Comparison of ENCODE assay signal across 13 cellular contexts in genomic region chr22:42617155-42617983, GRCh38. TPM values are rescaled to one million over a fixed set of nuclear protein-coding genes. Genes with fewer than 3 reads are reported as not detected.
DNase-seq lines count a peak whose midpoint lies in the region; TF ChIP-seq lines count a peak whose summit lies in the region.
"Had no signal": no experiment of that assay in that cellular context is flagged by ENCODE, and none has a peak within 500 bp of the region (broad histone marks: within the 10 kb centered on the region; RNA-seq: fewer than 3 reads in every experiment).

No MANE protein-coding gene starts in this region.

- no peak overlapping the region for H2BK15ac ChIP-seq in H9 (ENCODE audit: low read depth, low read length)

- POLR2A ChIA-PET in OCI-LY7 (lab: Charles Lee): interaction anchor here (0.7 kb wide), 1 partner anchor 8 kb away, joined by 3 read pairs; no protein-coding TSS in a partner anchor

- peaks cover 5% of the 10 kb centered on the region for H3K23me2 ChIP-seq in H9 (ENCODE audit: insufficient read length, low read depth, low read length, poor library complexity, severe bottlenecking)

- no peaks in the 10 kb centered on the region for H3K27me3 ChIP-seq in BLaER1 treated with 17β-estradiol and CSF1 and Interleukin-3, amounts not matched to agents 10 nM and 100 nM
- H3K27me3 ChIP-seq in H9 (ENCODE audit: insufficient read depth, low read length): no peaks in the 10 kb centered on the region
- H3K27me3 ChIP-seq in neural progenitor cell: no peaks in the 10 kb centered on the region
- H3K27me3 ChIP-seq: tibial nerve had no signal

- H3K79me2 ChIP-seq in H9 (ENCODE audit: insufficient read depth, low read length) (peaks cover 13% of the 10 kb centered on the region), neural progenitor cell (ENCODE audit: low read depth) (peaks cover 21% of the 10 kb centered on the region), OCI-LY7 (ENCODE audit: insufficient read depth, low read depth, low read length) (peaks cover 20% of the 10 kb centered on the region)

- no CpG with 5 or more reads among the region's 20 CpGs for WGBS in H9 (ENCODE audit: extremely low coverage, insufficient read length, low lambda C conversion rate)

- peaks cover 48 to 70% (median 52%) of the 10 kb centered on the region in 10 experiments for H3K4me1 ChIP-seq in BLaER1 treated with 17β-estradiol and CSF1 and Interleukin-3, amounts not matched to agents 10 nM and 100 nM
- peaks cover 3% of the 10 kb centered on the region; the same call in 1 of the 2 replicates for H3K4me1 ChIP-seq in H9 (ENCODE audit: insufficient read depth, low read length)
- peaks cover 13% of the 10 kb centered on the region for H3K4me1 ChIP-seq in neural progenitor cell
- H3K4me1 ChIP-seq in OCI-LY7 (ENCODE audit: insufficient read depth, low read length, poor library complexity, severe bottlenecking): peaks cover 32% of the 10 kb centered on the region

- H3K9me2 ChIP-seq in OCI-LY7 (ENCODE audit: insufficient read depth, low read length): no peaks in the 10 kb centered on the region

- H3K36me3 Mint-ChIP-seq in H9 (ENCODE audit: insufficient read depth in 1 of 3, low read depth in 3 of 3): peaks cover 3 to 24% (median 11%) of the 10 kb centered on the region in 3 experiments; a peak in 5 of 7 replicates
- peaks cover 10% of the 10 kb centered on the region for H3K36me3 Mint-ChIP-seq in brain
- H3K36me3 Mint-ChIP-seq in neural progenitor cell: peaks cover 11% of the 10 kb centered on the region
- no peaks in the 10 kb centered on the region for H3K36me3 Mint-ChIP-seq in glutamatergic neuron (ENCODE audit: unreplicated experiment)

- H3T11ph ChIP-seq in H9 (ENCODE audit: low read length): no peak overlapping the region

- H3K4me2 ChIP-seq in BLaER1 treated with 17β-estradiol and CSF1 and Interleukin-3, amounts not matched to agents 10 nM and 100 nM: peak overlapping the region; percentile 18 to 97 (median 88); a peak in 17 of 22 replicates
- H3K4me2 ChIP-seq in H9 (ENCODE audit: insufficient read depth, insufficient read length, low read length) (no peak overlapping the region), neural progenitor cell (no peak overlapping the region), OCI-LY7 (ENCODE audit: low read length) (no peak overlapping the region)

- peaks cover 10 to 33% (median 20%) of the 10 kb centered on the region in 11 experiments; a peak in 21 of 22 replicates for H3K36me3 ChIP-seq in BLaER1 treated with 17β-estradiol and CSF1 and Interleukin-3, amounts not matched to agents 10 nM and 100 nM
- H3K36me3 ChIP-seq in neural progenitor cell (no peaks in the 10 kb centered on the region), OCI-LY7 (ENCODE audit: insufficient read depth, low read length) (peaks cover 17% of the 10 kb centered on the region; the same call in 1 of the 2 replicates)

- no peak overlapping the region for H3K14ac ChIP-seq in H9 (ENCODE audit: insufficient read depth, low read length)

- H3K27me3 Mint-ChIP-seq in H9 (ENCODE audit: low read depth) (peaks cover 2% of the 10 kb centered on the region), brain (peaks cover 4% of the 10 kb centered on the region), neural progenitor cell (ENCODE audit: insufficient read depth, low read depth) (peaks cover 9% of the 10 kb centered on the region), glutamatergic neuron (ENCODE audit: unreplicated experiment) (peaks cover 21% of the 10 kb centered on the region)

- H3K9ac ChIP-seq in BLaER1 treated with 17β-estradiol and CSF1 and Interleukin-3, amounts not matched to agents 10 nM and 100 nM: peak overlapping the region in 5 of 11 experiments; percentile 1 to 43 (median 5); a peak in 5 of 22 replicates
- H3K9ac ChIP-seq in H9 (ENCODE audit: extremely low read depth, insufficient read length, low read length) (no peak overlapping the region), neural progenitor cell (no peak overlapping the region)

- intact Hi-C loops in OCI-LY7 (cut with micrococcal nuclease; ENCODE audit: unreplicated experiment): loop anchor here (10.0 kb wide), 1 partner anchor 1173 kb away; the partner anchor contains the start of gene TOB2

- no peak for TF ChIP-seq CTCF in H9 (conservative IDR thresholded peaks at IDR 0.05)
- TF ChIP-seq CTCF in brain (conservative IDR thresholded peaks at IDR 0.05): no peak
- no peak for TF ChIP-seq CTCF in neural progenitor cell (IDR thresholded peaks at IDR 0.05)
- no peak for TF ChIP-seq CTCF in OCI-LY7 (conservative IDR thresholded peaks at IDR 0.05; ENCODE audit: low read length)
- no peak for TF ChIP-seq CTCF in glutamatergic neuron (IDR thresholded peaks at IDR 0.05; ENCODE audit: partially characterized antibody, unreplicated experiment)

- no peak overlapping the region for H2BK120ac ChIP-seq in H9 (ENCODE audit: low read depth, low read length, poor library complexity, severe bottlenecking)

- no peak overlapping the region for H3K56ac ChIP-seq in H9 (ENCODE audit: insufficient read length, low read depth, low read length)

- no peak overlapping the region for H4K8ac ChIP-seq in H9 (replicated peaks; ENCODE audit: insufficient read length, low read depth, low read length)

- H3K4me3 ChIP-seq in BLaER1 treated with 17β-estradiol and CSF1 and Interleukin-3, amounts not matched to agents 10 nM and 100 nM: no peak overlapping the region
- H3K4me3 ChIP-seq in neural progenitor cell: no peak overlapping the region
- no peak overlapping the region for H3K4me3 ChIP-seq in OCI-LY7 (ENCODE audit: low read depth, low read length, poor library complexity, severe bottlenecking)
- H3K4me3 ChIP-seq: tibial nerve had no signal

- no TSS peak for BruUV-seq in OCI-LY7 (replicated peaks; lab: Mats Ljungman, UMichigan)

- H3K9me3 ChIP-seq in BLaER1 treated with 17β-estradiol and CSF1 and Interleukin-3, amounts not matched to agents 10 nM and 100 nM (replicated peaks in 1 of 11): no peaks in the 10 kb centered on the region
- H3K9me3 ChIP-seq in H9 (ENCODE audit: control insufficient read depth, low read depth, low read length): no peaks in the 10 kb centered on the region
- H3K9me3 ChIP-seq in neural progenitor cell (ENCODE audit: low read depth): no peaks in the 10 kb centered on the region
- H3K9me3 ChIP-seq in OCI-LY7 (ENCODE audit: low read length): no peaks in the 10 kb centered on the region
- H3K9me3 ChIP-seq: Caco-2, tibial nerve had no signal

- H3K4me1 Mint-ChIP-seq in H9 (peaks cover 29 to 38% of the 10 kb centered on the region in 2 experiments), brain (peaks cover 54% of the 10 kb centered on the region), neural progenitor cell (peaks cover 47% of the 10 kb centered on the region), glutamatergic neuron (ENCODE audit: low read depth, unreplicated experiment) (peaks cover 12% of the 10 kb centered on the region)

- peaks cover 15 to 54% (median 24%) of the 10 kb centered on the region in 11 experiments; a peak in 21 of 22 replicates for H4K20me1 ChIP-seq in BLaER1 treated with 17β-estradiol and CSF1 and Interleukin-3, amounts not matched to agents 10 nM and 100 nM
- H4K20me1 ChIP-seq in H9 (ENCODE audit: control insufficient read depth, insufficient read depth, insufficient read length): no peaks in the 10 kb centered on the region
- H4K20me1 ChIP-seq in neural progenitor cell (ENCODE audit: low read depth): peaks cover 20% of the 10 kb centered on the region
- H4K20me1 ChIP-seq in OCI-LY7 (ENCODE audit: insufficient read depth, low read length): peaks cover 14% of the 10 kb centered on the region

- H2AK5ac ChIP-seq in H9 (ENCODE audit: insufficient read length, low read length): no peak overlapping the region

- H3K18ac ChIP-seq in H9 (ENCODE audit: insufficient read length, low read depth, low read length): peak overlapping the region; percentile 58

- no peak overlapping the region for H4K91ac ChIP-seq in H9 (ENCODE audit: insufficient read length, low read depth, low read length)

- H3K27ac Mint-ChIP-seq in H9 (peak overlapping the region in 2 of 3 experiments; percentile 40 to 48; a peak in 4 of 7 replicates), brain (peak overlapping the region; percentile 39 to 100 (median 70)), neural progenitor cell (peak overlapping the region; percentile 59), glutamatergic neuron (ENCODE audit: unreplicated experiment) (no peak overlapping the region)

- H3K27ac ChIP-seq in BLaER1 treated with 17β-estradiol and CSF1 and Interleukin-3, amounts not matched to agents 10 nM and 100 nM: peak overlapping the region in 1 of 11 experiments; percentile 10; a peak in 2 of 22 replicates
- no peak overlapping the region for H3K27ac ChIP-seq in H9 (ENCODE audit: insufficient read length, low read depth, low read length)
- no peak overlapping the region for H3K27ac ChIP-seq in neural progenitor cell
- H3K27ac ChIP-seq in OCI-LY7 (ENCODE audit: low read depth, low read length, poor library complexity, severe bottlenecking): no peak overlapping the region

- H2BK12ac ChIP-seq in H9 (ENCODE audit: insufficient read length, low read depth, low read length): no peak overlapping the region

- no peak overlapping the region for H3K23ac ChIP-seq in H9 (ENCODE audit: insufficient read length, low read depth, low read length)

- CTCF ChIA-PET in OCI-LY7 (lab: Charles Lee; ENCODE audit: unreplicated experiment): no interaction called here

- no peak overlapping the region for H2AFZ ChIP-seq in H9 (ENCODE audit: low read length)
- H2AFZ ChIP-seq in neural progenitor cell (replicated peaks): no peak overlapping the region
- H2AFZ ChIP-seq in OCI-LY7 (ENCODE audit: low read length): no peak overlapping the region

- peak; percentile 57 for DNase-seq in H9
- DNase-seq in neural progenitor cell (ENCODE audit: low spot score): no peak
- no peak for DNase-seq in OCI-LY7 (ENCODE audit: low spot score)
- DNase-seq in AML-193 (lab: John Stamatoyannopoulos, UW): no peak
- no peak for DNase-seq in AG08396 (ENCODE audit: low spot score)
- DNase-seq in glutamatergic neuron: no peak
- DNase-seq: activated T-cell treated with anti-CD3 and anti-CD28 coated beads for 4 hours, Caco-2, foreskin melanocyte, NCI-H1417 treated with DMSO at 0.1 percent for 48 hours had no signal

- no peak overlapping the region for H2BK20ac ChIP-seq in H9 (ENCODE audit: low read depth, low read length, poor library complexity, severe bottlenecking)

- H3K79me1 ChIP-seq in H9 (ENCODE audit: insufficient read depth, low read depth, low read length, poor library complexity, severe bottlenecking): peaks cover 5% of the 10 kb centered on the region

- no peak overlapping the region for H4K5ac ChIP-seq in H9 (ENCODE audit: insufficient read length, low read depth, low read length)

- peaks cover 46% of the 10 kb centered on the region for H3F3A ChIP-seq in neural progenitor cell (ENCODE audit: low read depth)

- H3K4me3 Mint-ChIP-seq in H9 (peak overlapping the region in 1 of 2 experiments; percentile 12; a peak in 2 of 5 replicates), brain (peak overlapping the region in 4 of 5 experiments; percentile 7 to 37 (median 9)), neural progenitor cell (peak overlapping the region; percentile 48), glutamatergic neuron (ENCODE audit: unreplicated experiment) (no peak overlapping the region)

- no peak overlapping the region for H2BK5ac ChIP-seq in H9 (ENCODE audit: insufficient read length, low read length)

- H3K9me3 Mint-ChIP-seq in H9 (no peaks in the 10 kb centered on the region; a peak in 1 of 5 replicates), brain (no peaks in the 10 kb centered on the region), neural progenitor cell (no peaks in the 10 kb centered on the region), glutamatergic neuron (ENCODE audit: unreplicated experiment) (peaks cover 15% of the 10 kb centered on the region)

- H3K4ac ChIP-seq in H9 (ENCODE audit: low read depth, low read length): no peak overlapping the region

RNA-seq across cellular contexts. Expression of gene POLDIP3, which starts 2.7 kb away (rescaled TPM):
- 90.8 and 91.6 TPM in 2 replicates for total RNA-seq in H9 (2021)
- polyA plus RNA-seq in brain (ENCODE audit: insufficient read depth, low read depth, low replicate concordance): 114 TPM
- total RNA-seq in neural progenitor cell (ENCODE audit: low replicate concordance): 37.8 and 67.2 TPM in 2 replicates
- total RNA-seq in OCI-LY7 (2014; rRNA removed; shearing (Covaris generic)): 52.7 and 70.7 TPM in 2 replicates
- total RNA-seq in OCI-LY7 (2022): 73.5 and 74.1 TPM in 2 replicates
- total RNA-seq in glutamatergic neuron (ENCODE audit: unreplicated experiment): 52.8 TPM

RNA-seq across cellular contexts. Expression of gene ATP5MGL, which starts 23.0 kb away (rescaled TPM):
- total RNA-seq in H9 (2021) (0.48 and 0.68 TPM in 2 replicates), neural progenitor cell (ENCODE audit: low replicate concordance) (0.34 TPM in 1 of 2 replicates, not detected in the other), OCI-LY7 (2022) (1.1 and 1.8 TPM in 2 replicates), glutamatergic neuron (ENCODE audit: unreplicated experiment) (1.1 TPM)
- polyA plus RNA-seq in brain (ENCODE audit: insufficient read depth, low read depth, low replicate concordance): not detected
- total RNA-seq in OCI-LY7 (2014; rRNA removed; shearing (Covaris generic)): 0.92 and 0.93 TPM in 2 replicates

RNA-seq across cellular contexts. Expression of gene CYB5R3, which starts 31.8 kb away (rescaled TPM):
- total RNA-seq in H9 (2021): 97.4 and 99.7 TPM in 2 replicates
- polyA plus RNA-seq in brain (ENCODE audit: insufficient read depth, low read depth, low replicate concordance): 278 TPM
- 21.6 and 61.5 TPM in 2 replicates for total RNA-seq in neural progenitor cell (ENCODE audit: low replicate concordance)
- 28.5 and 38.0 TPM in 2 replicates for total RNA-seq in OCI-LY7 (2014; rRNA removed; shearing (Covaris generic))
- total RNA-seq in OCI-LY7 (2022): 68.9 and 74.7 TPM in 2 replicates
- total RNA-seq in glutamatergic neuron (ENCODE audit: unreplicated experiment): 148 TPM

Comparison
In these comparisons a context has a peak if more than half of its experiments do, and no peak if none do; other contexts are left out.
1. H3K4me2 ChIP-seq: peak in BLaER1 treated with 17β-estradiol and CSF1 and Interleukin-3, amounts not matched to agents 10 nM and 100 nM (11 of 11); none in H9 (single experiment), neural progenitor cell (single experiment) and OCI-LY7 (single experiment).